Comparison of ENCODE assay signal across 17 cellular contexts in the genomic region with DNA sequence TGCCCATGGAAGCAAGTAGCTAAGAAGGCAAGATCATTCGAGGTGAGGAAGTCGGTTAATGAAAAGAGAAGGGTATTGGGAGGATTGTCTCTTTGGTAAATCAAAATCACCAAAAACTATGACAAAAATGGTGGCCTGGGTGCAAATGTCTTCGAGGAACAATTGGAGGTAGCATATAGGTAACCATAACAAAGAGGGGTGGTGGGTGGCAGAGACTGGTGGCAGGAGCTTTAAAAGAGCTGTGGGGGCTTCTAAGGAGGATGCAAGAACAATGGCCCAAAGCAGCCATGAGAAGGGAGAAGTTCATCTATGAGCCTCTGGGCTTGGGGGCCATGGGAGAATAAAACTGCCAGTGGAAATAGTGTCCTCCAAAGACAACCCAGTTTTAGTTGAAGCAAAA.
DNase-seq lines count a peak whose midpoint lies in the region; ATAC-seq and TF ChIP-seq lines count a peak whose summit lies in the region.
"Had no signal": no experiment of that assay in that cellular context is flagged by ENCODE, and none has a peak within 500 bp of the region (broad histone marks: within the 10 kb centered on the region; RNA-seq: fewer than 3 reads in every experiment).

No MANE protein-coding gene starts in this region.

- intact Hi-C loops in vagina (cut with DNase I) (no loop called here), body of pancreas (cut with DNase I) (no loop called here)

- H3K36me3 ChIP-seq in endodermal cell (ENCODE audit: control insufficient read depth, insufficient read depth, low read length) = no peaks in the 10 kb centered on the region
- H3K36me3 ChIP-seq in vagina = no peaks in the 10 kb centered on the region
- no peaks in the 10 kb centered on the region for H3K36me3 ChIP-seq in body of pancreas (replicated peaks in 1 of 2; ENCODE audit: insufficient read depth in 1 of 2, low read depth in 2 of 2)
- H3K36me3 ChIP-seq: BLaER1 treated with 17β-estradiol and CSF1 and Interleukin-3, amounts not matched to agents 10 nM and 100 nM had no signal

- H3K27ac ChIP-seq in coronary artery (no peak overlapping the region), endodermal cell (ENCODE audit: low read depth, low read length) (no peak overlapping the region), vagina (no peak overlapping the region), body of pancreas (no peak overlapping the region)
- H3K27ac ChIP-seq: 22Rv1; A549; BLaER1 treated with 17β-estradiol and CSF1 and Interleukin-3, amounts not matched to agents 10 nM and 100 nM; C4-2B had no signal

- H3K9me3 ChIP-seq in endodermal cell (ENCODE audit: control insufficient read depth, low read length) = no peaks in the 10 kb centered on the region
- H3K9me3 ChIP-seq in vagina = no peaks in the 10 kb centered on the region
- no peaks in the 10 kb centered on the region for H3K9me3 ChIP-seq in body of pancreas
- H3K9me3 ChIP-seq: A549; BLaER1 treated with 17β-estradiol and CSF1 and Interleukin-3, amounts not matched to agents 10 nM and 100 nM; Caco-2 had no signal

- H3K27me3 ChIP-seq in endodermal cell (ENCODE audit: control insufficient read depth, insufficient read depth, low read length, poor library complexity, severe bottlenecking) (peaks cover 5% of the 10 kb centered on the region), vagina (no peaks in the 10 kb centered on the region), body of pancreas (no peaks in the 10 kb centered on the region)
- H3K27me3 ChIP-seq: BLaER1 treated with 17β-estradiol and CSF1 and Interleukin-3, amounts not matched to agents 10 nM and 100 nM had no signal

- H3K4me3 ChIP-seq in coronary artery (no peak overlapping the region), endodermal cell (ENCODE audit: low read length) (no peak overlapping the region), vagina (no peak overlapping the region), body of pancreas (no peak overlapping the region)
- H3K4me3 ChIP-seq: A549; BLaER1 treated with 17β-estradiol and CSF1 and Interleukin-3, amounts not matched to agents 10 nM and 100 nM had no signal

- H3K4me1 ChIP-seq in endodermal cell (ENCODE audit: control insufficient read depth, insufficient read depth, low read length) = no peaks in the 10 kb centered on the region
- H3K4me1 ChIP-seq in vagina = no peaks in the 10 kb centered on the region
- no peaks in the 10 kb centered on the region for H3K4me1 ChIP-seq in body of pancreas
- H3K4me1 ChIP-seq: A549; BLaER1 treated with 17β-estradiol and CSF1 and Interleukin-3, amounts not matched to agents 10 nM and 100 nM; Caco-2 had no signal

- H3K9me3 Mint-ChIP-seq in endodermal cell = no peaks in the 10 kb centered on the region
- H3K9me3 Mint-ChIP-seq: CD4-positive, alpha-beta T cell; CD8-positive, alpha-beta T cell had no signal

- no peaks in the 10 kb centered on the region for H3K27me3 Mint-ChIP-seq in endodermal cell (ENCODE audit: insufficient read depth)
- H3K27me3 Mint-ChIP-seq: B cell; CD4-positive, alpha-beta T cell had no signal

- DNase-seq in coronary artery (ENCODE audit: low spot score) (peak; percentile 55), endodermal cell (peak; percentile 9), vagina (ENCODE audit: extremely low spot score in 2 of 2) (peak; percentile 31 to 52), body of pancreas (no peak)
- DNase-seq: AML-193; Caco-2; Calu3; CD4-positive, alpha-beta T cell; CD8-positive, alpha-beta T cell; DMS79 treated with DMSO at 0.1 percent for 48 hours; GF-D8 had no signal

- no peak overlapping the region for H3K4me3 Mint-ChIP-seq in endodermal cell
- H3K4me3 Mint-ChIP-seq: B cell; CD4-positive, alpha-beta T cell; CD8-positive, alpha-beta T cell had no signal

- ATAC-seq in body of pancreas (no peak), HG02852 (IDR thresholded peaks at IDR 0.05; ENCODE audit: unreplicated experiment) (no peak)
- ATAC-seq: A549; CD8-positive, alpha-beta T cell had no signal

- H3K9ac ChIP-seq in endodermal cell (ENCODE audit: extremely low read depth, low read length, poor library complexity, severe bottlenecking) = no peak overlapping the region
- H3K9ac ChIP-seq: BLaER1 treated with 17β-estradiol and CSF1 and Interleukin-3, amounts not matched to agents 10 nM and 100 nM had no signal

- H3K36me3 Mint-ChIP-seq in endodermal cell (ENCODE audit: low read depth) = no peaks in the 10 kb centered on the region
- H3K36me3 Mint-ChIP-seq: CD8-positive, alpha-beta T cell had no signal

- WGBS in endodermal cell (ENCODE audit: insufficient coverage in 1 of 2, insufficient read length in 1 of 2), 2 experiments = 59% methylated on average over 3 of the region's 3 CpGs; no CpG with 5 or more reads in 1 of the 2 experiments
- whole genome bisulfite sequencing in body of pancreas, 2 donors = 45% methylated on average over 3 of the region's 3 CpGs

- TF ChIP-seq CTCF in coronary artery (IDR thresholded peaks at IDR 0.05) (no peak), endodermal cell (conservative IDR thresholded peaks at IDR 0.05) (no peak), vagina (IDR thresholded peaks at IDR 0.05) (no peak), body of pancreas (IDR thresholded peaks at IDR 0.05) (no peak)

- no peak overlapping the region for H3K27ac Mint-ChIP-seq in endodermal cell
- H3K27ac Mint-ChIP-seq: B cell; CD4-positive, alpha-beta T cell; CD8-positive, alpha-beta T cell had no signal

- TF ChIP-seq POLR2A in vagina (IDR thresholded peaks at IDR 0.05) (no peak), body of pancreas (IDR thresholded peaks at IDR 0.05) (no peak)

- H3K4me1 Mint-ChIP-seq in endodermal cell = no peaks in the 10 kb centered on the region
- H3K4me1 Mint-ChIP-seq: B cell had no signal

Comparison
In these comparisons a context has a peak if more than half of its experiments do, and no peak if none do; other contexts are left out.
1. DNase-seq: peak in coronary artery (single experiment), endodermal cell (single experiment) and vagina (2 of 2); none in body of pancreas (0 of 4).